ENCODE assay signal across 1 cellular context in genomic region chr6:158231551-158232444, GRCh38.
A peak's percentile ranks its signal among the peaks of the same experiment; 100 is the strongest.
TF ChIP-seq lines count a peak whose summit lies in the region.

No MANE protein-coding gene starts in this region.

TF ChIP-seq in HepG2, 621 proteins besides CTCF, POLR2A, EP300 and RAD21 (continued from another document and continues in another):
- TF ChIP-seq AFF4 (CRISPR knock-in tag; IDR thresholded peaks at IDR 0.05) (no peak), ZNF101 (CRISPR knock-in tag; IDR thresholded peaks at IDR 0.05; ENCODE audit: borderline replicate concordance, low read depth) (no peak), CSRNP2 (CRISPR knock-in tag; conservative IDR thresholded peaks at IDR 0.05; ENCODE audit: low read depth) (no peak), ZNF766 (CRISPR knock-in tag; IDR thresholded peaks at IDR 0.05; ENCODE audit: borderline replicate concordance) (no peak), ZNF274 (CRISPR knock-in tag; IDR thresholded peaks at IDR 0.05) (peak; percentile 56; the same call in 1 of the 2 replicates), HHEX (CRISPR knock-in tag; IDR thresholded peaks at IDR 0.05) (no peak), MIER2 (CRISPR knock-in tag; IDR thresholded peaks at IDR 0.05) (no peak), PHF5A (CRISPR knock-in tag; IDR thresholded peaks at IDR 0.05; ENCODE audit: low read depth, unreplicated experiment) (no peak), ZNF776 (CRISPR knock-in tag; IDR thresholded peaks at IDR 0.05) (no peak), SPEN (CRISPR knock-in tag; IDR thresholded peaks at IDR 0.05; ENCODE audit: low read depth) (peak; percentile 67), TCF7 (IDR thresholded peaks at IDR 0.05; ENCODE audit: low read depth) (no peak), REPIN1 (CRISPR knock-in tag; IDR thresholded peaks at IDR 0.05; ENCODE audit: borderline replicate concordance, low read depth) (peak; percentile 81), ZNF136 (CRISPR knock-in tag; IDR thresholded peaks at IDR 0.05; ENCODE audit: low read depth) (no peak), ZNF30 (CRISPR knock-in tag; IDR thresholded peaks at IDR 0.05) (no peak), HINFP (CRISPR knock-in tag; IDR thresholded peaks at IDR 0.05; ENCODE audit: low read depth) (no peak), ZNF562 (CRISPR knock-in tag; IDR thresholded peaks at IDR 0.05; ENCODE audit: borderline replicate concordance) (no peak; the same call in 1 of the 2 replicates), ZNF33B (CRISPR knock-in tag; IDR thresholded peaks at IDR 0.05) (0 out of 2 replicates have a peak, but pooled peaks have one; percentile 84), ZNF543 (CRISPR knock-in tag; IDR thresholded peaks at IDR 0.05) (no peak), ZNF781 (CRISPR knock-in tag; IDR thresholded peaks at IDR 0.05; ENCODE audit: borderline replicate concordance, not compliant biosample characterization) (no peak), ZNF616 (CRISPR knock-in tag; IDR thresholded peaks at IDR 0.05; ENCODE audit: low read depth) (0 out of 2 replicates have a peak, but pooled peaks have one; percentile 33), FOXJ3 (CRISPR knock-in tag; IDR thresholded peaks at IDR 0.05; ENCODE audit: borderline replicate concordance) (no peak), IKZF4 (CRISPR knock-in tag; IDR thresholded peaks at IDR 0.05; ENCODE audit: borderline replicate concordance, low read depth, not compliant biosample characterization) (peak; percentile 78), MTF1 (CRISPR knock-in tag; IDR thresholded peaks at IDR 0.05) (no peak), ZNF512 (CRISPR knock-in tag; IDR thresholded peaks at IDR 0.05) (0 out of 2 replicates have a peak, but pooled peaks have one; percentile 32), MBD4 (IDR thresholded peaks at IDR 0.05; ENCODE audit: borderline replicate concordance, low read length) (no peak), MLLT10 (CRISPR knock-in tag; IDR thresholded peaks at IDR 0.05) (no peak), ARID4A (CRISPR knock-in tag; IDR thresholded peaks at IDR 0.05; ENCODE audit: borderline replicate concordance) (peak; percentile 78), ZNF138 (CRISPR knock-in tag; IDR thresholded peaks at IDR 0.05; ENCODE audit: low read depth) (no peak), TFDP2 (CRISPR knock-in tag; IDR thresholded peaks at IDR 0.05) (peak; percentile 43; the same call in 1 of the 2 replicates), ZHX2 (IDR thresholded peaks at IDR 0.05; ENCODE audit: low read depth) (no peak), ZHX2 (CRISPR knock-in tag; IDR thresholded peaks at IDR 0.05; ENCODE audit: borderline replicate concordance) (no peak; the same call in 1 of the 2 replicates), RBFOX2 (IDR thresholded peaks at IDR 0.05; ENCODE audit: low read depth, low read length) (peak; percentile 85), ZNF597 (CRISPR knock-in tag; IDR thresholded peaks at IDR 0.05) (no peak), CAMTA2 (CRISPR knock-in tag; IDR thresholded peaks at IDR 0.05; ENCODE audit: borderline replicate concordance) (no peak), ZNF124 (CRISPR knock-in tag; IDR thresholded peaks at IDR 0.05) (no peak), KLF15 (CRISPR knock-in tag; IDR thresholded peaks at IDR 0.05; ENCODE audit: borderline replicate concordance) (no peak)
